ENCODE assay signal across 1 cellular context in the genomic region with DNA sequence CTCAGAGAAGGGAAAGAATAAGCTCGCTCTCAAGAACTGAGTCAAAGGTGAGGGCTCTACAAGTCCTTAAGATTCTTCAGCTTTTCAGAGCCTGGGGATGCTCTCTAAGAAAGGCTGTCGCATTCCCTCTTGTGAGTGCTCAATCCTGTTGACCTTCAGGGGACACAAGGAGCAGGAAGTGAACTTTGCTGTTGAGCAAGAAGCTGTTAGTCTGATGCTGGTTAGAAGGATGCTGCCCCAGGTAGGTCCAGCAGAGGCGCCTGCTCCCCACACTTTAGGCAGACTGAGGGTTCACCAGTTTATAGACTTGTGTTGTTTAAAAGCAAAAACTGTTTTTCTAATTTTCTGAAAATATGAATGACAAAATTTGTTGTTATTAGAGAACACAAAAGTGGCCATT.
TF ChIP-seq lines count a peak whose summit lies in the region.

No MANE protein-coding gene starts in this region.

TF ChIP-seq in WTC11, 78 proteins besides CTCF, POLR2A, EP300 and RAD21 (continued from another document):
- TF ChIP-seq, protein P1, sequence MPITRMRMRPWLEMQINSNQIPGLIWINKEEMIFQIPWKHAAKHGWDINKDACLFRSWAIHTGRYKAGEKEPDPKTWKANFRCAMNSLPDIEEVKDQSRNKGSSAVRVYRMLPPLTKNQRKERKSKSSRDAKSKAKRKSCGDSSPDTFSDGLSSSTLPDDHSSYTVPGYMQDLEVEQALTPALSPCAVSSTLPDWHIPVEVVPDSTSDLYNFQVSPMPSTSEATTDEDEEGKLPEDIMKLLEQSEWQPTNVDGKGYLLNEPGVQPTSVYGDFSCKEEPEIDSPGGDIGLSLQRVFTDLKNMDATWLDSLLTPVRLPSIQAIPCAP (CRISPR knock-in tag; IDR thresholded peaks at IDR 0.05) = no peak
- TF ChIP-seq ZNF121 (CRISPR knock-in tag; IDR thresholded peaks at IDR 0.05) = no peak
- TF ChIP-seq, protein P2, sequence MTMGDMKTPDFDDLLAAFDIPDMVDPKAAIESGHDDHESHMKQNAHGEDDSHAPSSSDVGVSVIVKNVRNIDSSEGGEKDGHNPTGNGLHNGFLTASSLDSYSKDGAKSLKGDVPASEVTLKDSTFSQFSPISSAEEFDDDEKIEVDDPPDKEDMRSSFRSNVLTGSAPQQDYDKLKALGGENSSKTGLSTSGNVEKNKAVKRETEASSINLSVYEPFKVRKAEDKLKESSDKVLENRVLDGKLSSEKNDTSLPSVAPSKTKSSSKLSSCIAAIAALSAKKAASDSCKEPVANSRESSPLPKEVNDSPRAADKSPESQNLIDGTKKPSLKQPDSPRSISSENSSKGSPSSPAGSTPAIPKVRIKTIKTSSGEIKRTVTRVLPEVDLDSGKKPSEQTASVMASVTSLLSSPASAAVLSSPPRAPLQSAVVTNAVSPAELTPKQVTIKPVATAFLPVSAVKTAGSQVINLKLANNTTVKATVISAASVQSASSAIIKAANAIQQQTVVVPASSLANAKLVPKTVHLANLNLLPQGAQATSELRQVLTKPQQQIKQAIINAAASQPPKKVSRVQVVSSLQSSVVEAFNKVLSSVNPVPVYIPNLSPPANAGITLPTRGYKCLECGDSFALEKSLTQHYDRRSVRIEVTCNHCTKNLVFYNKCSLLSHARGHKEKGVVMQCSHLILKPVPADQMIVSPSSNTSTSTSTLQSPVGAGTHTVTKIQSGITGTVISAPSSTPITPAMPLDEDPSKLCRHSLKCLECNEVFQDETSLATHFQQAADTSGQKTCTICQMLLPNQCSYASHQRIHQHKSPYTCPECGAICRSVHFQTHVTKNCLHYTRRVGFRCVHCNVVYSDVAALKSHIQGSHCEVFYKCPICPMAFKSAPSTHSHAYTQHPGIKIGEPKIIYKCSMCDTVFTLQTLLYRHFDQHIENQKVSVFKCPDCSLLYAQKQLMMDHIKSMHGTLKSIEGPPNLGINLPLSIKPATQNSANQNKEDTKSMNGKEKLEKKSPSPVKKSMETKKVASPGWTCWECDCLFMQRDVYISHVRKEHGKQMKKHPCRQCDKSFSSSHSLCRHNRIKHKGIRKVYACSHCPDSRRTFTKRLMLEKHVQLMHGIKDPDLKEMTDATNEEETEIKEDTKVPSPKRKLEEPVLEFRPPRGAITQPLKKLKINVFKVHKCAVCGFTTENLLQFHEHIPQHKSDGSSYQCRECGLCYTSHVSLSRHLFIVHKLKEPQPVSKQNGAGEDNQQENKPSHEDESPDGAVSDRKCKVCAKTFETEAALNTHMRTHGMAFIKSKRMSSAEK (CRISPR knock-in tag; IDR thresholded peaks at IDR 0.05; ENCODE audit: borderline replicate concordance) = no peak
